ENCODE assay signal across 8 cellular contexts in genomic region chr22:35299717-35300497, GRCh38. TPM values are rescaled to one million over a fixed set of nuclear protein-coding genes. Genes with fewer than 3 reads are reported as not detected.
DNase-seq lines count a peak whose midpoint lies in the region; TF ChIP-seq lines count a peak whose summit lies in the region.

Gene TOM1 (plus strand): TSS chr22:35299894. CDS start chr22:35299929, 35 bp downstream.

- H3K4ac ChIP-seq in H9 (ENCODE audit: low read depth, low read length), result no peak within 1 kb of the TSS

- H3K4me1 ChIP-seq in H9 (ENCODE audit: insufficient read depth, low read length), result no peaks in the 10 kb centered on the region

- DNase-seq in ELF-1 (ENCODE audit: low read depth, low spot score) (peak; percentile 99), H9 (peak; percentile 98), MG63 (peak; percentile 92), SHP77 treated with DMSO at 0.1 percent for 48 hours (lab: John Stamatoyannopoulos, UW) (peak; percentile 94), fibroblast of the aortic adventitia (ENCODE audit: low read depth) (peak; percentile 100)
- peak; percentile 99 for DNase-seq in activated effector memory CD4-positive, alpha-beta T cell treated with anti-CD3 and anti-CD28 coated beads, Interleukin-2, amount 50 U/mL, for 16 hours

- TF ChIP-seq CTCF in H9 (conservative IDR thresholded peaks at IDR 0.05) (no peak), fibroblast of the aortic adventitia (IDR thresholded peaks at IDR 0.05; ENCODE audit: insufficient read depth, low read length) (no peak), nephron (IDR thresholded peaks at IDR 0.05; ENCODE audit: unreplicated experiment in 3 of 3) (no peak)

- H3K79me2 ChIP-seq in H9 (ENCODE audit: insufficient read depth, low read length), result no peaks in the 10 kb centered on the region

- H3K4me3 Mint-ChIP-seq in H9 (peak within 1 kb of the TSS; percentile 86 to 92), nephron (peak within 1 kb of the TSS; percentile 88 to 96 (median 94))
- H3K4me3 Mint-ChIP-seq in stimulated activated naive CD8-positive, alpha-beta T cell treated with anti-CD3 and anti-CD28 coated beads, Interleukin-15, Interleukin-2, amounts not matched to agents 100 ng/mL and 50 ng/mL, for 24 hours, result peak within 1 kb of the TSS; percentile 83

- no peak within 1 kb of the TSS for H2AFZ ChIP-seq in H9 (ENCODE audit: low read length)

- H3T11ph ChIP-seq in H9 (ENCODE audit: low read length), result no peak within 1 kb of the TSS

- H3K4me1 Mint-ChIP-seq in H9 (peaks cover 6 to 7% of the 10 kb centered on the region in 2 experiments; a peak in 3 of 4 replicates), nephron (peaks cover 19% of the 10 kb centered on the region)
- H3K4me1 Mint-ChIP-seq in stimulated activated naive CD8-positive, alpha-beta T cell treated with anti-CD3 and anti-CD28 coated beads, Interleukin-15, Interleukin-2, amounts not matched to agents 100 ng/mL and 50 ng/mL, for 24 hours (ENCODE audit: low read depth), result peaks cover 53% of the 10 kb centered on the region

- H4K91ac ChIP-seq in H9 (ENCODE audit: insufficient read length, low read depth, low read length), result no peak within 1 kb of the TSS

- no peak within 1 kb of the TSS for H4K8ac ChIP-seq in H9 (replicated peaks; ENCODE audit: insufficient read length, low read depth, low read length)

- H3K9me3 ChIP-seq in H9 (ENCODE audit: control insufficient read depth, low read depth, low read length), result no peaks in the 10 kb centered on the region
- H3K9me3 ChIP-seq in MG63, result no peaks in the 10 kb centered on the region

- peak within 1 kb of the TSS; percentile 45 for H3K18ac ChIP-seq in H9 (ENCODE audit: insufficient read length, low read depth, low read length)

- no peak within 1 kb of the TSS for H2BK15ac ChIP-seq in H9 (ENCODE audit: low read depth, low read length)

- H2BK120ac ChIP-seq in H9 (ENCODE audit: low read depth, low read length, poor library complexity, severe bottlenecking), result no peak within 1 kb of the TSS

- WGBS in H9 (ENCODE audit: extremely low coverage, insufficient read length, low lambda C conversion rate), result no CpG with 5 or more reads among the region's 59 CpGs

- H3K27me3 Mint-ChIP-seq in H9 (ENCODE audit: low read depth), result no peaks in the 10 kb centered on the region
- peaks cover 4% of the 10 kb centered on the region for H3K27me3 Mint-ChIP-seq in nephron (ENCODE audit: low read depth)
- H3K27me3 Mint-ChIP-seq in stimulated activated naive CD8-positive, alpha-beta T cell treated with anti-CD3 and anti-CD28 coated beads, Interleukin-15, Interleukin-2, amounts not matched to agents 100 ng/mL and 50 ng/mL, for 24 hours, result no peaks in the 10 kb centered on the region

- H3K23ac ChIP-seq in H9 (ENCODE audit: insufficient read length, low read depth, low read length), result no peak within 1 kb of the TSS

- H3K56ac ChIP-seq in H9 (ENCODE audit: insufficient read length, low read depth, low read length), result no peak within 1 kb of the TSS

- no peaks in the 10 kb centered on the region for H3K79me1 ChIP-seq in H9 (ENCODE audit: insufficient read depth, low read depth, low read length, poor library complexity, severe bottlenecking)

- no peak within 1 kb of the TSS for H2AK5ac ChIP-seq in H9 (ENCODE audit: insufficient read length, low read length)

- no peaks in the 10 kb centered on the region for H3K27me3 ChIP-seq in H9 (ENCODE audit: insufficient read depth, low read length)
- no peaks in the 10 kb centered on the region for H3K27me3 ChIP-seq in MG63

- H3K27ac Mint-ChIP-seq in H9 (peak within 1 kb of the TSS; percentile 27 to 96 (median 95); a peak in 4 of 7 replicates), nephron (peak within 1 kb of the TSS; percentile 91 to 94 (median 93))
- peak within 1 kb of the TSS; percentile 85 for H3K27ac Mint-ChIP-seq in stimulated activated naive CD8-positive, alpha-beta T cell treated with anti-CD3 and anti-CD28 coated beads, Interleukin-15, Interleukin-2, amounts not matched to agents 100 ng/mL and 50 ng/mL, for 24 hours

- no peak within 1 kb of the TSS for H2BK5ac ChIP-seq in H9 (ENCODE audit: insufficient read length, low read length)

- H3K4me3 ChIP-seq in MG63 (peak within 1 kb of the TSS; percentile 84), fibroblast of the aortic adventitia (ENCODE audit: low read depth, low read length) (peak within 1 kb of the TSS; percentile 90)

- no peaks in the 10 kb centered on the region for H3K9me3 Mint-ChIP-seq in H9
- no peaks in the 10 kb centered on the region for H3K9me3 Mint-ChIP-seq in nephron
- H3K9me3 Mint-ChIP-seq in stimulated activated naive CD8-positive, alpha-beta T cell treated with anti-CD3 and anti-CD28 coated beads, Interleukin-15, Interleukin-2, amounts not matched to agents 100 ng/mL and 50 ng/mL, for 24 hours, result no peaks in the 10 kb centered on the region

- H3K27ac ChIP-seq in H9 (ENCODE audit: insufficient read length, low read depth, low read length), result peak within 1 kb of the TSS; percentile 38

- no peak within 1 kb of the TSS for H2BK20ac ChIP-seq in H9 (ENCODE audit: low read depth, low read length, poor library complexity, severe bottlenecking)

- H3K36me3 Mint-ChIP-seq in H9 (ENCODE audit: insufficient read depth in 1 of 3, low read depth in 3 of 3) (peaks cover 0 to 16% (median 14%) of the 10 kb centered on the region in 3 experiments; a peak in 5 of 7 replicates), nephron (ENCODE audit: low read depth) (peaks cover 15% of the 10 kb centered on the region)
- peaks cover 25% of the 10 kb centered on the region for H3K36me3 Mint-ChIP-seq in stimulated activated naive CD8-positive, alpha-beta T cell treated with anti-CD3 and anti-CD28 coated beads, Interleukin-15, Interleukin-2, amounts not matched to agents 100 ng/mL and 50 ng/mL, for 24 hours (ENCODE audit: low read depth)

- H4K5ac ChIP-seq in H9 (ENCODE audit: insufficient read length, low read depth, low read length), result no peak within 1 kb of the TSS

- peak within 1 kb of the TSS; percentile 86 for H3K4me2 ChIP-seq in H9 (ENCODE audit: insufficient read depth, insufficient read length, low read length)

- no peaks in the 10 kb centered on the region for H4K20me1 ChIP-seq in H9 (ENCODE audit: control insufficient read depth, insufficient read depth, insufficient read length)

- no peak within 1 kb of the TSS for H3K14ac ChIP-seq in H9 (ENCODE audit: insufficient read depth, low read length)

- peaks cover 4% of the 10 kb centered on the region for H3K36me3 ChIP-seq in MG63

- no peaks in the 10 kb centered on the region for H3K23me2 ChIP-seq in H9 (ENCODE audit: insufficient read length, low read depth, low read length, poor library complexity, severe bottlenecking)

- H2BK12ac ChIP-seq in H9 (ENCODE audit: insufficient read length, low read depth, low read length), result no peak within 1 kb of the TSS

- peak within 1 kb of the TSS; percentile 66 for H3K9ac ChIP-seq in H9 (ENCODE audit: extremely low read depth, insufficient read length, low read length)

RNA-seq across cellular contexts. Expression of gene TOM1, which starts in this region (rescaled TPM):
- 22.3 and 23.9 TPM in 2 replicates for total RNA-seq in H9 (2021)
- 18.1 and 19.2 TPM in 2 replicates for total RNA-seq in MG63 (2014; rRNA removed; shearing (Covaris generic); ENCODE audit: low replicate concordance)
- total RNA-seq in fibroblast of the aortic adventitia (ENCODE audit: low replicate concordance), result 25.7 and 48.8 TPM in 2 replicates

Comparison
In these comparisons a context has a peak if more than half of its experiments do, and no peak if none do; other contexts are left out.
1. Peak in every context shown above with its lines: DNase-seq, H3K4me3 ChIP-seq and H3K27ac ChIP-seq.